ENCODE assay signal across 1 cellular context in the genomic region with DNA sequence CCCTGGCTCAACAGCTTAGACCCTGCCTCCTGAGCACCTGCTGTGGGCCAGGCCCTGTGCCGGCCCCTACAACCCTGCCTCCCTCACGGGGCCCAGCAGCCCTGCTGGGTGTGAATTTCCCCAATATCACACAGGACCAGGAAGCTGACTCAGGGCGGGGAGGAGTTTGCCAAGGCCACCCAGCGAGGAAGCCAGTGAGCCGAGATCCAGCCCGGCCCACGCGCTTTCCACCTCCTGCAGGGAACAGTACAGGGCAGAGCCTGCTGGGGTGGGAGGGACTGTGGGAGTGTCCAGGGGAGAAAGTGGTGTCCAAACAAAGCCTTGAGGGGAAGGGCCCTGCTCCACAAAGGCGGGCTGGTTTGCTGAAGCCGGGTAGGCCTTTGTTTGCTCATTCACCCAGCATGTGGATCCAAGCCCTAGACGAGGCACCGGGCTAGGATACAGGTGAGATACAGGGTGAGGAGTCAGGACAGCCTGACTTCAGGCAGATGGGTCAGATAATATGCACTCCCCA.
TF ChIP-seq lines count a peak whose summit lies in the region.

No MANE protein-coding gene starts in this region.

TF ChIP-seq in HepG2, 621 proteins besides CTCF, POLR2A, EP300 and RAD21 (continued from another document and continues in another):
- TF ChIP-seq, protein P1, sequence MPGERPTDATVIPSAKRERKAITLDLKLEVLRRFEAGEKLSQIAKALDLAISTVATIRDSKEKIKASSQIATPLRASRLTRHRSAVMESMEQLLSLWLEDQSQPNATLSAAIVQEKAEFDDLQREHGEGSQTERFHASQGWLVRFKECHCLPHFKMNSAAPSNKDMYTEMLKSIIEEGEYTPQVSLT (CRISPR knock-in tag; IDR thresholded peaks at IDR 0.05; ENCODE audit: borderline replicate concordance, low read depth), result no peak
- TF ChIP-seq NONO (IDR thresholded peaks at IDR 0.05) (no peak), NONO (CRISPR knock-in tag; conservative IDR thresholded peaks at IDR 0.05) (no peak), ZNF607 (CRISPR knock-in tag; IDR thresholded peaks at IDR 0.05; ENCODE audit: borderline replicate concordance) (peak; percentile 90), PRMT3 (CRISPR knock-in tag; IDR thresholded peaks at IDR 0.05; ENCODE audit: borderline replicate concordance, low read depth) (no peak), SP5 (CRISPR knock-in tag; IDR thresholded peaks at IDR 0.05; ENCODE audit: borderline replicate concordance, low read depth) (peak; percentile 80), BORCS8-MEF2B (CRISPR knock-in tag; IDR thresholded peaks at IDR 0.05) (peak; percentile 61), SIN3A (IDR thresholded peaks at IDR 0.05; ENCODE audit: borderline replicate concordance, low read depth, low read length) (0 out of 2 replicates have a peak, but pooled peaks have one; percentile 41), ZNF614 (CRISPR knock-in tag; IDR thresholded peaks at IDR 0.05; ENCODE audit: borderline replicate concordance) (0 out of 2 replicates have a peak, but pooled peaks have one; percentile 34), KDM1A (CRISPR knock-in tag; IDR thresholded peaks at IDR 0.05) (no peak), ZMYM2 (CRISPR knock-in tag; IDR thresholded peaks at IDR 0.05) (peak; percentile 77; the same call in 1 of the 2 replicates), ZNF605 (CRISPR knock-in tag; IDR thresholded peaks at IDR 0.05) (peak; percentile 82), NFIC (IDR thresholded peaks at IDR 0.05; ENCODE audit: low read length) (no peak), JUND (CRISPR knock-in tag; IDR thresholded peaks at IDR 0.05) (no peak), DR1 (CRISPR knock-in tag; IDR thresholded peaks at IDR 0.05) (peak; percentile 45), ZKSCAN5 (CRISPR knock-in tag; IDR thresholded peaks at IDR 0.05) (peak; percentile 46; the same call in 1 of the 2 replicates), KDM2A (CRISPR knock-in tag; IDR thresholded peaks at IDR 0.05; ENCODE audit: borderline replicate concordance, low read depth) (peak; percentile 29; the same call in 1 of the 2 replicates), BRCA1 (CRISPR knock-in tag; IDR thresholded peaks at IDR 0.05) (no peak), HDAC2 (CRISPR knock-in tag; IDR thresholded peaks at IDR 0.05) (peak; percentile 62), MEF2D (CRISPR knock-in tag; IDR thresholded peaks at IDR 0.05) (peak; percentile 38; the same call in 1 of the 2 replicates), ZNF644 (CRISPR knock-in tag; IDR thresholded peaks at IDR 0.05; ENCODE audit: low read depth) (0 out of 2 replicates have a peak, but pooled peaks have one; percentile 19), DNMT3B (CRISPR knock-in tag; conservative IDR thresholded peaks at IDR 0.05) (0 out of 2 replicates have a peak, but pooled peaks have one; percentile 49), KLF12 (CRISPR knock-in tag; IDR thresholded peaks at IDR 0.05; ENCODE audit: borderline replicate concordance) (peak; percentile 68; the same call in 1 of the 2 replicates), TSC22D2 (CRISPR knock-in tag; IDR thresholded peaks at IDR 0.05; ENCODE audit: borderline replicate concordance) (0 out of 2 replicates have a peak, but pooled peaks have one; percentile 56), ZNF317 (CRISPR knock-in tag; IDR thresholded peaks at IDR 0.05) (no peak), ZNF264 (CRISPR knock-in tag; IDR thresholded peaks at IDR 0.05) (peak; percentile 41; the same call in 1 of the 2 replicates), ZFP37 (CRISPR knock-in tag; IDR thresholded peaks at IDR 0.05; ENCODE audit: borderline replicate concordance) (peak; percentile 42; the same call in 1 of the 2 replicates), ZNF335 (CRISPR knock-in tag; IDR thresholded peaks at IDR 0.05) (peak; percentile 71; the same call in 1 of the 2 replicates), MED13 (CRISPR knock-in tag; IDR thresholded peaks at IDR 0.05) (no peak), ZNF331 (CRISPR knock-in tag; IDR thresholded peaks at IDR 0.05) (peak; percentile 77; the same call in 1 of the 2 replicates), ZNF253 (CRISPR knock-in tag; IDR thresholded peaks at IDR 0.05; ENCODE audit: borderline replicate concordance) (peak; percentile 46; the same call in 1 of the 2 replicates), HHEX (CRISPR knock-in tag; IDR thresholded peaks at IDR 0.05) (no peak), TBX2 (CRISPR knock-in tag; IDR thresholded peaks at IDR 0.05; ENCODE audit: borderline replicate concordance) (peak; percentile 64; the same call in 1 of the 2 replicates), HNRNPLL (IDR thresholded peaks at IDR 0.05; ENCODE audit: low read depth, low read length, poor library complexity, severe bottlenecking) (peak; percentile 32), SKI (IDR thresholded peaks at IDR 0.05; ENCODE audit: partially characterized antibody) (no peak), BCL6 (CRISPR knock-in tag; IDR thresholded peaks at IDR 0.05) (0 out of 2 replicates have a peak, but pooled peaks have one; percentile 10)
- TF ChIP-seq, protein P2, sequence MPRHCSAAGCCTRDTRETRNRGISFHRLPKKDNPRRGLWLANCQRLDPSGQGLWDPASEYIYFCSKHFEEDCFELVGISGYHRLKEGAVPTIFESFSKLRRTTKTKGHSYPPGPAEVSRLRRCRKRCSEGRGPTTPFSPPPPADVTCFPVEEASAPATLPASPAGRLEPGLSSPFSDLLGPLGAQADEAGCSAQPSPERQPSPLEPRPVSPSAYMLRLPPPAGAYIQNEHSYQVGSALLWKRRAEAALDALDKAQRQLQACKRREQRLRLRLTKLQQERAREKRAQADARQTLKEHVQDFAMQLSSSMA (CRISPR knock-in tag; IDR thresholded peaks at IDR 0.05), result peak; percentile 15; the same call in 1 of the 2 replicates
- TF ChIP-seq, protein P3, sequence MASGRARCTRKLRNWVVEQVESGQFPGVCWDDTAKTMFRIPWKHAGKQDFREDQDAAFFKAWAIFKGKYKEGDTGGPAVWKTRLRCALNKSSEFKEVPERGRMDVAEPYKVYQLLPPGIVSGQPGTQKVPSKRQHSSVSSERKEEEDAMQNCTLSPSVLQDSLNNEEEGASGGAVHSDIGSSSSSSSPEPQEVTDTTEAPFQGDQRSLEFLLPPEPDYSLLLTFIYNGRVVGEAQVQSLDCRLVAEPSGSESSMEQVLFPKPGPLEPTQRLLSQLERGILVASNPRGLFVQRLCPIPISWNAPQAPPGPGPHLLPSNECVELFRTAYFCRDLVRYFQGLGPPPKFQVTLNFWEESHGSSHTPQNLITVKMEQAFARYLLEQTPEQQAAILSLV (CRISPR knock-in tag; IDR thresholded peaks at IDR 0.05; ENCODE audit: borderline replicate concordance), result peak; percentile 27; the same call in 1 of the 2 replicates
- TF ChIP-seq, protein P4, sequence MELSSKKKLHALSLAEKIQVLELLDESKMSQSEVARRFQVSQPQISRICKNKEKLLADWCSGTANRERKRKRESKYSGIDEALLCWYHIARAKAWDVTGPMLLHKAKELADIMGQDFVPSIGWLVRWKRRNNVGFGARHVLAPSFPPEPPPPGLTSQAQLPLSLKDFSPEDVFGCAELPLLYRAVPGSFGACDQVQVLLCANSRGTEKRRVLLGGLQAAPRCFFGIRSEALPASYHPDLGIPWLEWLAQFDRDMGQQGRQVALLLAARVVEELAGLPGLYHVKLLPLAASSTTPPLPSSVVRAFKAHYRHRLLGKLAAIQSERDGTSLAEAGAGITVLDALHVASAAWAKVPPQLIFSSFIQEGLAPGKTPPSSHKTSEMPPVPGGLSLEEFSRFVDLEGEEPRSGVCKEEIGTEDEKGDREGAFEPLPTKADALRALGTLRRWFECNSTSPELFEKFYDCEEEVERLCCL (CRISPR knock-in tag; IDR thresholded peaks at IDR 0.05; ENCODE audit: borderline replicate concordance), result no peak
- TF ChIP-seq, protein P5, sequence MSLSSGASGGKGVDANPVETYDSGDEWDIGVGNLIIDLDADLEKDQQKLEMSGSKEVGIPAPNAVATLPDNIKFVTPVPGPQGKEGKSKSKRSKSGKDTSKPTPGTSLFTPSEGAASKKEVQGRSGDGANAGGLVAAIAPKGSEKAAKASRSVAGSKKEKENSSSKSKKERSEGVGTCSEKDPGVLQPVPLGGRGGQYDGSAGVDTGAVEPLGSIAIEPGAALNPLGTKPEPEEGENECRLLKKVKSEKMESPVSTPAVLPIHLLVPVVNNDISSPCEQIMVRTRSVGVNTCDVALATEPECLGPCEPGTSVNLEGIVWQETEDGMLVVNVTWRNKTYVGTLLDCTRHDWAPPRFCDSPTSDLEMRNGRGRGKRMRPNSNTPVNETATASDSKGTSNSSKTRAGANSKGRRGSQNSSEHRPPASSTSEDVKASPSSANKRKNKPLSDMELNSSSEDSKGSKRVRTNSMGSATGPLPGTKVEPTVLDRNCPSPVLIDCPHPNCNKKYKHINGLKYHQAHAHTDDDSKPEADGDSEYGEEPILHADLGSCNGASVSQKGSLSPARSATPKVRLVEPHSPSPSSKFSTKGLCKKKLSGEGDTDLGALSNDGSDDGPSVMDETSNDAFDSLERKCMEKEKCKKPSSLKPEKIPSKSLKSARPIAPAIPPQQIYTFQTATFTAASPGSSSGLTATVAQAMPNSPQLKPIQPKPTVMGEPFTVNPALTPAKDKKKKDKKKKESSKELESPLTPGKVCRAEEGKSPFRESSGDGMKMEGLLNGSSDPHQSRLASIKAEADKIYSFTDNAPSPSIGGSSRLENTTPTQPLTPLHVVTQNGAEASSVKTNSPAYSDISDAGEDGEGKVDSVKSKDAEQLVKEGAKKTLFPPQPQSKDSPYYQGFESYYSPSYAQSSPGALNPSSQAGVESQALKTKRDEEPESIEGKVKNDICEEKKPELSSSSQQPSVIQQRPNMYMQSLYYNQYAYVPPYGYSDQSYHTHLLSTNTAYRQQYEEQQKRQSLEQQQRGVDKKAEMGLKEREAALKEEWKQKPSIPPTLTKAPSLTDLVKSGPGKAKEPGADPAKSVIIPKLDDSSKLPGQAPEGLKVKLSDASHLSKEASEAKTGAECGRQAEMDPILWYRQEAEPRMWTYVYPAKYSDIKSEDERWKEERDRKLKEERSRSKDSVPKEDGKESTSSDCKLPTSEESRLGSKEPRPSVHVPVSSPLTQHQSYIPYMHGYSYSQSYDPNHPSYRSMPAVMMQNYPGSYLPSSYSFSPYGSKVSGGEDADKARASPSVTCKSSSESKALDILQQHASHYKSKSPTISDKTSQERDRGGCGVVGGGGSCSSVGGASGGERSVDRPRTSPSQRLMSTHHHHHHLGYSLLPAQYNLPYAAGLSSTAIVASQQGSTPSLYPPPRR (CRISPR knock-in tag; IDR thresholded peaks at IDR 0.05; ENCODE audit: borderline replicate concordance), result peak; percentile 41
- TF ChIP-seq, protein P6, sequence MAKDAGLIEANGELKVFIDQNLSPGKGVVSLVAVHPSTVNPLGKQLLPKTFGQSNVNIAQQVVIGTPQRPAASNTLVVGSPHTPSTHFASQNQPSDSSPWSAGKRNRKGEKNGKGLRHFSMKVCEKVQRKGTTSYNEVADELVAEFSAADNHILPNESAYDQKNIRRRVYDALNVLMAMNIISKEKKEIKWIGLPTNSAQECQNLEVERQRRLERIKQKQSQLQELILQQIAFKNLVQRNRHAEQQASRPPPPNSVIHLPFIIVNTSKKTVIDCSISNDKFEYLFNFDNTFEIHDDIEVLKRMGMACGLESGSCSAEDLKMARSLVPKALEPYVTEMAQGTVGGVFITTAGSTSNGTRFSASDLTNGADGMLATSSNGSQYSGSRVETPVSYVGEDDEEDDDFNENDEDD (CRISPR knock-in tag; IDR thresholded peaks at IDR 0.05; ENCODE audit: borderline replicate concordance), result peak; percentile 96
- TF ChIP-seq, protein P7, sequence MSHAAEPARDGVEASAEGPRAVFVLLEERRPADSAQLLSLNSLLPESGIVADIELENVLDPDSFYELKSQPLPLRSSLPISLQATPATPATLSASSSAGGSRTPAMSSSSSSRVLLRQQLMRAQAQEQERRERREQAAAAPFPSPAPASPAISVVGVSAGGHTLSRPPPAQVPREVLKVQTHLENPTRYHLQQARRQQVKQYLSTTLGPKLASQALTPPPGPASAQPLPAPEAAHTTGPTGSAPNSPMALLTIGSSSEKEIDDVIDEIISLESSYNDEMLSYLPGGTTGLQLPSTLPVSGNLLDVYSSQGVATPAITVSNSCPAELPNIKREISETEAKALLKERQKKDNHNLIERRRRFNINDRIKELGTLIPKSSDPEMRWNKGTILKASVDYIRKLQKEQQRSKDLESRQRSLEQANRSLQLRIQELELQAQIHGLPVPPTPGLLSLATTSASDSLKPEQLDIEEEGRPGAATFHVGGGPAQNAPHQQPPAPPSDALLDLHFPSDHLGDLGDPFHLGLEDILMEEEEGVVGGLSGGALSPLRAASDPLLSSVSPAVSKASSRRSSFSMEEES (CRISPR knock-in tag; IDR thresholded peaks at IDR 0.05), result 0 out of 2 replicates have a peak, but pooled peaks have one; percentile 49
- TF ChIP-seq, protein P8, sequence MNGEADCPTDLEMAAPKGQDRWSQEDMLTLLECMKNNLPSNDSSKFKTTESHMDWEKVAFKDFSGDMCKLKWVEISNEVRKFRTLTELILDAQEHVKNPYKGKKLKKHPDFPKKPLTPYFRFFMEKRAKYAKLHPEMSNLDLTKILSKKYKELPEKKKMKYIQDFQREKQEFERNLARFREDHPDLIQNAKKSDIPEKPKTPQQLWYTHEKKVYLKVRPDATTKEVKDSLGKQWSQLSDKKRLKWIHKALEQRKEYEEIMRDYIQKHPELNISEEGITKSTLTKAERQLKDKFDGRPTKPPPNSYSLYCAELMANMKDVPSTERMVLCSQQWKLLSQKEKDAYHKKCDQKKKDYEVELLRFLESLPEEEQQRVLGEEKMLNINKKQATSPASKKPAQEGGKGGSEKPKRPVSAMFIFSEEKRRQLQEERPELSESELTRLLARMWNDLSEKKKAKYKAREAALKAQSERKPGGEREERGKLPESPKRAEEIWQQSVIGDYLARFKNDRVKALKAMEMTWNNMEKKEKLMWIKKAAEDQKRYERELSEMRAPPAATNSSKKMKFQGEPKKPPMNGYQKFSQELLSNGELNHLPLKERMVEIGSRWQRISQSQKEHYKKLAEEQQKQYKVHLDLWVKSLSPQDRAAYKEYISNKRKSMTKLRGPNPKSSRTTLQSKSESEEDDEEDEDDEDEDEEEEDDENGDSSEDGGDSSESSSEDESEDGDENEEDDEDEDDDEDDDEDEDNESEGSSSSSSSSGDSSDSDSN (CRISPR knock-in tag; IDR thresholded peaks at IDR 0.05), result peak; percentile 47
- TF ChIP-seq, protein P9, sequence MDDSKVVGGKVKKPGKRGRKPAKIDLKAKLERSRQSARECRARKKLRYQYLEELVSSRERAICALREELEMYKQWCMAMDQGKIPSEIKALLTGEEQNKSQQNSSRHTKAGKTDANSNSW (CRISPR knock-in tag; IDR thresholded peaks at IDR 0.05; ENCODE audit: borderline replicate concordance), result no peak
- TF ChIP-seq, protein P10, sequence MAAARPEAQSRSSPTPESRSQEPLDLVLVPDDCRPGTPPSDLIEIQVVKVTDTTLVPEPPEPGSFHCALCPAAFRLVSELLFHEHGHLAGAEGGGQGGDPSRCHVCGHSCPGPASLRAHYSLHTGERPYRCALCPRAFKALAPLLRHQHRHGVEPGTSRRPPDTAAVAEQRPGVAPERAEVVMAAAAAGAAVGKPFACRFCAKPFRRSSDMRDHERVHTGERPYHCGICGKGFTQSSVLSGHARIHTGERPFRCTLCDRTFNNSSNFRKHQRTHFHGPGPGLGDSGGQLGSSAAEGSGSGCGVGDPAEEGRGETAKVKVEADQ (CRISPR knock-in tag; IDR thresholded peaks at IDR 0.05; ENCODE audit: borderline replicate concordance), result no peak
- TF ChIP-seq, protein P11, sequence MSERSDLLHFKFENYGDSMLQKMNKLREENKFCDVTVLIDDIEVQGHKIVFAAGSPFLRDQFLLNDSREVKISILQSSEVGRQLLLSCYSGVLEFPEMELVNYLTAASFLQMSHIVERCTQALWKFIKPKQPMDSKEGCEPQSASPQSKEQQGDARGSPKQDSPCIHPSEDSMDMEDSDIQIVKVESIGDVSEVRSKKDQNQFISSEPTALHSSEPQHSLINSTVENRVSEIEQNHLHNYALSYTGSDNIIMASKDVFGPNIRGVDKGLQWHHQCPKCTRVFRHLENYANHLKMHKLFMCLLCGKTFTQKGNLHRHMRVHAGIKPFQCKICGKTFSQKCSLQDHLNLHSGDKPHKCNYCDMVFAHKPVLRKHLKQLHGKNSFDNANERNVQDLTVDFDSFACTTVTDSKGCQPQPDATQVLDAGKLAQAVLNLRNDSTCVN (CRISPR knock-in tag; IDR thresholded peaks at IDR 0.05; ENCODE audit: borderline replicate concordance), result 0 out of 2 replicates have a peak, but pooled peaks have one; percentile 50
